ENCODE assay signal across 28 cellular contexts in the genomic region with DNA sequence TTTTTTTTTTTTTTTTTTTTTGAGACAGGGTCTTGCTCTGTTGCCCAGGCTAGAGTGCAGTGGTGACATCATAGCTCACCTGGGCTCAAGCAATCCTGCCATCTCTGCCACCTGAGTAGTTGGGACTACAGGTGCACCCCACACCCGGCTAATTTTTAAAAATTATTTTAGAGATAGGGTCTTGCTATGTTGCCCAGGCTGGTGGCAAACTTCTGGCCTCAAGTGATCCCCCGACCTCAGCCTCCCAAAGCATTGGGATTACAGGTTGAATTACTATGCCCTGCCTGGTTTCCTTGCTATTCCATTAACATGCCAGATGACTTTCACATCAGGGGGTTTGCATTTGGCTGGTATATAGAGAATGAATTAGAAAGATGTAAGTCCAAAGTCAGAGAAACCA.
"Had no signal": no experiment of that assay in that cellular context is flagged by ENCODE, and none has a peak within 500 bp of the region (broad histone marks: within the 10 kb centered on the region; RNA-seq: fewer than 3 reads in every experiment).

No MANE protein-coding gene starts in this region.

- H3K27ac ChIP-seq: left lung, lower lobe of right lung, pancreas, prostate gland, sigmoid colon, spleen, suprapubic skin, thoracic aorta, tibial artery, upper lobe of right lung had no signal

- DNase-seq: hippocampal formation; immature natural killer cell; kidney; left colon; left lung; lower lobe of right lung; mammary epithelial cell; mesenchymal stem cell; naive thymus-derived CD8-positive, alpha-beta T cell; nucleus accumbens; pancreas; posterior cingulate gyrus; retina; right cardiac atrium; sigmoid colon; small intestine; spleen; stimulated activated CD4-positive, alpha-beta T cell treated with anti-CD3 and anti-CD28 coated beads, Interleukin-4, amount 100 ng/mL, for 24 hours; stimulated activated naive CD4-positive, alpha-beta T cell; tibial artery; trophoblast cell; upper lobe of right lung had no signal

- ATAC-seq: left colon; left lung; lower lobe of right lung; naive thymus-derived CD8-positive, alpha-beta T cell; pancreas; right cardiac atrium; stimulated activated effector memory CD8-positive, alpha-beta T cell treated with anti-CD3 and anti-CD28 coated beads, Interleukin-12 subunit alpha, Interleukin-12 subunit beta, amount 100 ng/mL, for 72 hours; upper lobe of right lung had no signal

- H3K4me3 ChIP-seq: left lung, lower lobe of right lung, pancreas, prostate gland, sigmoid colon, spleen, suprapubic skin, thoracic aorta, tibial artery, upper lobe of right lung had no signal

- H3K9me3 ChIP-seq: lower lobe of right lung, pancreas, prostate gland, sigmoid colon, suprapubic skin, thoracic aorta, tibial artery, upper lobe of right lung had no signal

- H3K27me3 ChIP-seq: left lung, pancreas, sigmoid colon, spleen, suprapubic skin, tibial artery, upper lobe of right lung had no signal

- H3K4me1 ChIP-seq: left lung, lower lobe of right lung, pancreas, prostate gland, sigmoid colon, suprapubic skin, tibial artery, upper lobe of right lung had no signal

- H3K36me3 ChIP-seq: left lung, lower lobe of right lung, pancreas, prostate gland, sigmoid colon, spleen, suprapubic skin, thoracic aorta, tibial artery, upper lobe of right lung had no signal

- FAIRE-seq: islet of Langerhans, kidney, pancreas, small intestine, urothelium cell line had no signal
